17 cellular contexts compared by ENCODE assay signal in the genomic region with DNA sequence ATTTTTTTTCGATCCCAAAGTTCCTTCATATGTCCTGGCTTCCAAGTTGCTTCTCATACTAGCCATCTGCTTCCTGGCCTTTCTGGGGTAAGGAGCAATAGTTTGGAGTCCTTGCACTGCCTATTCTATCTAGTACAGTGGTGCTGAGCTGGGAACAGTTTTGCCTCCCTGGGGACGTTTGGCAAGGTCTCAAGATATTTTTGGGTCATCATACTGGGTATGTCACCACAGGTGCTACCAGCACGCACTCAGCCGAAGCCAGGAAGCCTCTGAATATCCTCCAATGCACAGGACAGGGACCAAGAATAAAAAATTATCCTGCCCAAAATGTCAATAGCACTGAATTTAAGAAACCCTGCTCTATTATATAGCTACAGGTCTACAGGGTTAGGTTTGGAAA. TPM values are rescaled to one million over a fixed set of nuclear protein-coding genes. Genes with fewer than 3 reads are reported as not detected.
DNase-seq lines count a peak whose midpoint lies in the region; ATAC-seq lines count a peak whose summit lies in the region.
"Had no signal": no experiment of that assay in that cellular context is flagged by ENCODE, and none has a peak within 500 bp of the region (broad histone marks: within the 10 kb centered on the region; RNA-seq: fewer than 3 reads in every experiment).

No MANE protein-coding gene starts in this region.

- H3K36me3 ChIP-seq in GM23248 (ENCODE audit: low read depth), result no peaks in the 10 kb centered on the region
- H3K36me3 ChIP-seq: sigmoid colon had no signal

- peak; percentile 5 for DNase-seq in cerebellar cortex (ENCODE audit: low spot score)
- no peak for DNase-seq in right cardiac atrium
- DNase-seq in GM23248, result no peak
- no peak for DNase-seq in NCI-H1105 (lab: John Stamatoyannopoulos, UW)
- DNase-seq: activated CD8-positive, alpha-beta T cell treated with anti-CD3 and anti-CD28 coated beads, Interleukin-2, amount 10 ng/mL, durations not matched to agents 7 days and 5 days; activated naive CD8-positive, alpha-beta T cell treated with anti-CD3 and anti-CD28 coated beads, Interleukin-2, amount 10 ng/mL, durations not matched to agents 7 days and 5 days; activated T-cell treated with anti-CD3 and anti-CD28 coated beads, Interleukin-2, amount 50 U/mL, for 72 hours; left ventricle myocardium superior; NCI-H1048; sigmoid colon; stimulated activated CD4-positive, alpha-beta T cell treated with anti-CD3 and anti-CD28 coated beads, Interleukin-1b, Interleukin-23, amount 100 ng/mL, for 48 hours; substantia nigra had no signal

- H3K27me3 ChIP-seq in right cardiac atrium (ENCODE audit: control insufficient read depth, insufficient read depth) (no peaks in the 10 kb centered on the region), GM23248 (replicated peaks; ENCODE audit: insufficient read depth) (no peaks in the 10 kb centered on the region)
- H3K27me3 ChIP-seq: sigmoid colon had no signal

- H3K9me3 ChIP-seq in right cardiac atrium (ENCODE audit: control insufficient read depth, low read length), result no peaks in the 10 kb centered on the region
- no peaks in the 10 kb centered on the region for H3K9me3 ChIP-seq in GM23248 (ENCODE audit: low read depth)
- H3K9me3 ChIP-seq: sigmoid colon had no signal

- 89% methylated on average over 4 of the region's 4 CpGs for WGBS in right cardiac atrium
- 67 to 75% methylated on average over 3 to 4 of the region's 4 CpGs for WGBS in GM23248 (ENCODE audit: low coverage in 1 of 2, low lambda C conversion rate in 2 of 2, missing lambda C conversion rate in 2 of 2), 2 experiments

- intact Hi-C loops in right cardiac atrium (cut with DNase I), result no loop called here

- H3F3A ChIP-seq in GM23248 (ENCODE audit: insufficient read depth), result no peaks in the 10 kb centered on the region

- no peaks in the 10 kb centered on the region for H3K9me2 ChIP-seq in GM23248 (ENCODE audit: insufficient read depth)

- no peak overlapping the region for H2AFZ ChIP-seq in GM23248

- H3K27ac ChIP-seq in right cardiac atrium (ENCODE audit: low read length), result no peak overlapping the region
- no peak overlapping the region for H3K27ac ChIP-seq in GM23248
- H3K27ac ChIP-seq: sigmoid colon had no signal

- ATAC-seq in GM18861 (IDR thresholded peaks at IDR 0.05; ENCODE audit: unreplicated experiment), result peak; percentile 71
- ATAC-seq in GM21423 (IDR thresholded peaks at IDR 0.05; ENCODE audit: unreplicated experiment), result peak; percentile 73
- peak; percentile 73 for ATAC-seq in HG03103 (IDR thresholded peaks at IDR 0.05; ENCODE audit: low read depth, unreplicated experiment)
- no peak for ATAC-seq in right cardiac atrium
- ATAC-seq in GM21526 (IDR thresholded peaks at IDR 0.05; ENCODE audit: low FRiP score, unreplicated experiment), result no peak
- ATAC-seq: activated CD8-positive, alpha-beta T cell treated with anti-CD3 and anti-CD28 coated beads, Interleukin-2, amount 10 ng/mL, durations not matched to agents 7 days and 5 days; activated T-cell treated with anti-CD3 and anti-CD28 coated beads, Interleukin-2, amount 50 U/mL, for 72 hours; esophagus mucosa; left ventricle myocardium superior had no signal

- H3K79me2 ChIP-seq in GM23248 (ENCODE audit: insufficient read depth), result no peaks in the 10 kb centered on the region

- H3K9ac ChIP-seq in GM23248, result no peak overlapping the region

- in situ Hi-C loops in GM23248 (cut with MboI), result no loop called here

- no peak overlapping the region for H3K4me2 ChIP-seq in GM23248 (ENCODE audit: unreplicated experiment)

- H3K4me3 ChIP-seq in right cardiac atrium (ENCODE audit: low read length) (no peak overlapping the region), GM23248 (no peak overlapping the region)
- H3K4me3 ChIP-seq: sigmoid colon had no signal

- H3K4me1 ChIP-seq in right cardiac atrium (ENCODE audit: control insufficient read depth, insufficient read depth, low read length) (no peaks in the 10 kb centered on the region), GM23248 (ENCODE audit: insufficient read depth) (no peaks in the 10 kb centered on the region)
- H3K4me1 ChIP-seq: sigmoid colon had no signal

- no peaks in the 10 kb centered on the region for H4K20me1 ChIP-seq in GM23248 (ENCODE audit: insufficient read depth)

RNA-seq across cellular contexts. Expression of gene TMSB15B, which starts 35.4 kb away (rescaled TPM):
- total RNA-seq in right cardiac atrium, result 1 to 10 TPM in 3 of 4 donors, under 1 TPM in 1; 0.74 to 2.1 (median 1.6) TPM
- polyA plus RNA-seq in right cardiac atrium, result 2.8 TPM
- total RNA-seq in GM23248 (2014; rRNA removed; shearing (Covaris generic)), result 0.63 and 1.4 TPM in 2 replicates
- 7.3 and 8.7 TPM in 2 replicates for polyA plus RNA-seq in GM23248 (2016; fragmentation: Nextera tagmentation; extraction: Ambion mirVana)

Comparison
In these comparisons a context has a peak if more than half of its experiments do, and no peak if none do; other contexts are left out.
1. ATAC-seq: peak in GM18861 (single experiment), GM21423 (single experiment) and HG03103 (single experiment); none in right cardiac atrium (0 of 2) and GM21526 (single experiment).